Comparison of ENCODE assay signal across 19 cellular contexts in genomic region chr15:51262468-51262867, GRCh38.
DNase-seq lines count a peak whose midpoint lies in the region; TF ChIP-seq lines count a peak whose summit lies in the region.
"Had no signal": no experiment of that assay in that cellular context is flagged by ENCODE, and none has a peak within 500 bp of the region (broad histone marks: within the 10 kb centered on the region; RNA-seq: fewer than 3 reads in every experiment).

No MANE protein-coding gene starts in this region.

- peaks cover 21% of the 10 kb centered on the region for H3K27me3 ChIP-seq in HL-60 (ENCODE audit: insufficient read depth, poor library complexity, severe bottlenecking)
- H3K27me3 ChIP-seq in A673 (replicated peaks; ENCODE audit: insufficient read depth, low read depth, low read length, poor library complexity): peaks cover 33% of the 10 kb centered on the region
- H3K27me3 ChIP-seq in SK-N-SH (ENCODE audit: insufficient read depth): peaks cover 17% of the 10 kb centered on the region; the same call in 1 of the 2 replicates

- no peak for TF ChIP-seq RAD21 in SK-N-SH (IDR thresholded peaks at IDR 0.05; ENCODE audit: low read length)

- no peak for TF ChIP-seq POLR2A in NB4 (IDR thresholded peaks at IDR 0.05; ENCODE audit: extremely low read depth, insufficient read length)

- H3K4me2 ChIP-seq in SK-N-SH: no peak overlapping the region

- POLR2A ChIA-PET in A673 (lab: Charles Lee; ENCODE audit: low non-redundant PET) (no interaction called here), SK-N-SH (lab: Yijun Ruan, JAX) (no interaction called here)

- H3K4me1 ChIP-seq in A673 (ENCODE audit: insufficient read depth, low read length, poor library complexity, severe bottlenecking) (peaks cover 8% of the 10 kb centered on the region), SK-N-SH (ENCODE audit: control insufficient read depth in 1 of 2, insufficient read depth in 2 of 2, low read depth in 1 of 2, low read length in 1 of 2) (peaks cover 0 to 9% of the 10 kb centered on the region in 2 experiments; a peak in 2 of 4 replicates)

- DNase-seq in HL-60 (ENCODE audit: low read depth in 1 of 2, low spot score in 1 of 2) (peak; percentile 18 to 43), NB4 (ENCODE audit: low read depth) (peak; percentile 25), SIG-M5 (lab: John Stamatoyannopoulos, UW) (peak; percentile 29), hypothalamus (lab: John Stamatoyannopoulos, UW) (no peak), A673 (ENCODE audit: low spot score) (no peak), NCI-H1417 treated with DMSO at 0.1 percent for 48 hours (lab: John Stamatoyannopoulos, UW) (no peak), SK-N-SH (no peak)
- DNase-seq: EL, GF-D8, Kasumi-1, NCI-H1436 treated with DMSO at 0.1 percent for 48 hours, NCI-H1930, NCI-H2227 treated with DMSO at 0.1 percent for 48 hours, NCI-H524, NCI-H82, SHP77 treated with DMSO at 0.1 percent for 48 hours, T-helper 1 cell had no signal

- H3K9ac ChIP-seq in SK-N-SH: no peak overlapping the region

- TF ChIP-seq EP300 in SK-N-SH (IDR thresholded peaks at IDR 0.05; ENCODE audit: borderline replicate concordance in 1 of 2, low read depth in 1 of 2, low read length in 1 of 2): no peak

- H3K27ac ChIP-seq in HL-60 (replicated peaks): peak overlapping the region; percentile 14; the same call in 1 of the 2 replicates
- H3K27ac ChIP-seq in A673 (ENCODE audit: low read depth, low read length, poor library complexity, severe bottlenecking): no peak overlapping the region
- H3K27ac ChIP-seq in SK-N-SH (ENCODE audit: low read depth in 2 of 2, low read length in 1 of 2): no peak overlapping the region
- H3K27ac ChIP-seq: C4-2B, RWPE1 had no signal

- H3K4me3 ChIP-seq in HL-60 (replicated peaks; ENCODE audit: insufficient read depth, low read length) (no peak overlapping the region), NB4 (ENCODE audit: low read depth, low read length) (no peak overlapping the region), A673 (ENCODE audit: low read depth, low read length, poor library complexity, severe bottlenecking) (no peak overlapping the region), SK-N-SH (ENCODE audit: low read depth in 2 of 2, low read length in 1 of 2) (no peak overlapping the region)

- TF ChIP-seq CTCF in HL-60 (IDR thresholded peaks at IDR 0.05; ENCODE audit: insufficient read depth, low read length) (no peak), NB4 (IDR thresholded peaks at IDR 0.05; ENCODE audit: low read depth, low read length) (no peak), A673 (conservative IDR thresholded peaks at IDR 0.05; ENCODE audit: low read depth, low read length) (no peak), SK-N-SH (IDR thresholded peaks at IDR 0.05) (no peak)

- H4K20me1 ChIP-seq in SK-N-SH (ENCODE audit: insufficient read depth): no peaks in the 10 kb centered on the region

- intact Hi-C loops in A673 (cut with micrococcal nuclease; ENCODE audit: unreplicated experiment): no loop called here

- H3K36me3 ChIP-seq in A673 (ENCODE audit: insufficient read depth, low read length, poor library complexity, severe bottlenecking) (no peaks in the 10 kb centered on the region), SK-N-SH (replicated peaks in 1 of 2; ENCODE audit: control insufficient read depth in 1 of 2, insufficient read depth in 2 of 2, low read length in 1 of 2) (no peaks in the 10 kb centered on the region)

- H3F3A ChIP-seq in SK-N-SH (replicated peaks; ENCODE audit: insufficient read depth): no peaks in the 10 kb centered on the region

- no peaks in the 10 kb centered on the region for H3K9me2 ChIP-seq in SK-N-SH

- H2AFZ ChIP-seq in SK-N-SH (ENCODE audit: low read depth): no peak overlapping the region

- H3K9me3 ChIP-seq in A673 (ENCODE audit: low read depth, low read length, poor library complexity, severe bottlenecking): no peaks in the 10 kb centered on the region
- H3K9me3 ChIP-seq in SK-N-SH: no peaks in the 10 kb centered on the region

- CTCF ChIA-PET in A673 (lab: Charles Lee) (no interaction called here), SK-N-SH (lab: Yijun Ruan, JAX) (interaction anchor here (1.3 to 1.9 kb wide), 2 partner anchors 19 to 33 kb away, joined by 3 to 7 read pairs; no protein-coding TSS in a partner anchor)

- 7% methylated on average over 2 of the region's 2 CpGs for WGBS in SK-N-SH (ENCODE audit: low lambda C conversion rate)

- no TSS peak for BruUV-seq in A673 (replicated peaks; lab: Mats Ljungman, UMichigan)

- no peaks in the 10 kb centered on the region for H3K79me2 ChIP-seq in SK-N-SH (ENCODE audit: insufficient read depth)

TF ChIP-seq in SK-N-SH, 30 proteins besides CTCF, POLR2A, EP300 and RAD21:
- TF ChIP-seq NRF1 (IDR thresholded peaks at IDR 0.05; ENCODE audit: low read depth, low read length): no peak
- TF ChIP-seq RCOR1 (IDR thresholded peaks at IDR 0.05; ENCODE audit: low read length): no peak
- no peak for TF ChIP-seq MAX (IDR thresholded peaks at IDR 0.05; ENCODE audit: low read depth)
- TF ChIP-seq USF1 (IDR thresholded peaks at IDR 0.05; ENCODE audit: borderline replicate concordance, low read depth): no peak
- TF ChIP-seq SMC3 (IDR thresholded peaks at IDR 0.05; ENCODE audit: low read depth, low read length): no peak
- no peak for TF ChIP-seq TEAD4 (IDR thresholded peaks at IDR 0.05; ENCODE audit: borderline replicate concordance, insufficient read depth)
- no peak for TF ChIP-seq SIN3A (IDR thresholded peaks at IDR 0.05; ENCODE audit: borderline replicate concordance, low read depth, low read length)
- no peak for TF ChIP-seq RXRA (IDR thresholded peaks at IDR 0.05; ENCODE audit: borderline replicate concordance, low read depth)
- TF ChIP-seq PBX3 (IDR thresholded peaks at IDR 0.05): no peak
- no peak for TF ChIP-seq USF2 (IDR thresholded peaks at IDR 0.05; ENCODE audit: borderline replicate concordance, low read depth, low read length)
- no peak for TF ChIP-seq YY1 (IDR thresholded peaks at IDR 0.05; ENCODE audit: low read depth)
- TF ChIP-seq NFIC (IDR thresholded peaks at IDR 0.05; ENCODE audit: borderline replicate concordance): no peak
- no peak for TF ChIP-seq MEF2A (IDR thresholded peaks at IDR 0.05; ENCODE audit: borderline replicate concordance, low read depth)
- no peak for TF ChIP-seq EZH2phosphoT487 (IDR thresholded peaks at IDR 0.05; ENCODE audit: borderline replicate concordance, low read depth)
- TF ChIP-seq JUND (IDR thresholded peaks at IDR 0.05): no peak
- TF ChIP-seq FOXJ3 (CRISPR knock-in tag; IDR thresholded peaks at IDR 0.05): no peak

Comparison
In these comparisons a context has a peak if more than half of its experiments do, and no peak if none do; other contexts are left out.
1. DNase-seq: peak in HL-60 (2 of 2), NB4 (single experiment) and SIG-M5 (single experiment); none in hypothalamus (0 of 51), A673 (single experiment), NCI-H1417 treated with DMSO at 0.1 percent for 48 hours (single experiment) and SK-N-SH (single experiment).